ENCODE assay signal across 13 cellular contexts in the genomic region with DNA sequence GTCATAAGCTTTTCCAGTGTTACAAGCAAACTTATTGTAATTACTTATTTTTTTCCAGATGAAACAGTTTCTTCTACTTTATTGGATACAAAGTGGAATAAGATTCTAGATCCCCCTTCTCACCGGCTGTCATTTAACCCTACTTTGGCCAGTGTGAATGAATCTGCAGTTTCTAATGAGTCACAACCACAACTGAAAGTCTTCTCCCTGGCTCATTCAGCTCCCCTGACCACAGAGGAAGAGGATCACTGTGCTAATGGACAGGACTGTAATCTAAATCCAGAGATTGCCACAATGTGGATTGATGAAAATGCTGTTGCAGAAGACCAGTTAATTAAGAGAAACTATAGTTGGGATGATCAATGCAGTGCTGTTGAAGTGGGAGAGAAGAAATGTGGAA.
DNase-seq lines count a peak whose midpoint lies in the region; ATAC-seq, FAIRE-seq and TF ChIP-seq lines count a peak whose summit lies in the region.
"Had no signal": no experiment of that assay in that cellular context is flagged by ENCODE, and none has a peak within 500 bp of the region (broad histone marks: within the 10 kb centered on the region; RNA-seq: fewer than 3 reads in every experiment).

No MANE protein-coding gene starts in this region.

- intact Hi-C loops in aorta (cut with DNase I) = no loop called here
- intact Hi-C loops in activated CD8-positive, alpha-beta T cell treated with anti-CD3 and anti-CD28 coated beads for 36 hours (cut with micrococcal nuclease) = no loop called here

- peaks cover 13% of the 10 kb centered on the region for H3K36me3 ChIP-seq in RWPE2 (ENCODE audit: low read depth)
- H3K36me3 ChIP-seq in aorta (ENCODE audit: control insufficient read depth in 1 of 2, insufficient read depth in 2 of 2, low read length in 1 of 2) = peaks cover 0 to 2% of the 10 kb centered on the region in 2 donors

- no peak overlapping the region for H3K27ac Mint-ChIP-seq in activated CD8-positive, alpha-beta T cell treated with anti-CD3 and anti-CD28 coated beads for 36 hours
- H3K27ac Mint-ChIP-seq: activated naive CD8-positive, alpha-beta T cell treated with anti-CD3 and anti-CD28 coated beads, Interleukin-2, amount 50 U/mL, for 24 hours; immature natural killer cell; nephron had no signal

- H3K36me3 Mint-ChIP-seq in activated CD8-positive, alpha-beta T cell treated with anti-CD3 and anti-CD28 coated beads for 36 hours (ENCODE audit: low read depth) = no peaks in the 10 kb centered on the region

- ATAC-seq in RWPE2 (ENCODE audit: low read depth) (peak; percentile 61), aorta (ENCODE audit: low FRiP score) (no peak), GM21723 (IDR thresholded peaks at IDR 0.05; ENCODE audit: unreplicated experiment) (no peak)
- ATAC-seq in activated CD8-positive, alpha-beta T cell treated with anti-CD3 and anti-CD28 coated beads for 36 hours = no peak
- ATAC-seq: activated naive CD8-positive, alpha-beta T cell treated with anti-CD3 and anti-CD28 coated beads, Interleukin-2, amount 50 U/mL, for 24 hours had no signal

- peaks cover 7% of the 10 kb centered on the region for H3K4me1 Mint-ChIP-seq in activated CD8-positive, alpha-beta T cell treated with anti-CD3 and anti-CD28 coated beads for 36 hours (ENCODE audit: low read depth)
- H3K4me1 Mint-ChIP-seq: nephron had no signal

- FAIRE-seq in urothelium cell line (lab: Jason Lieb, UNC) = no peak

- H3K9me3 ChIP-seq in RWPE2 (ENCODE audit: severe bottlenecking) = no peaks in the 10 kb centered on the region
- H3K9me3 ChIP-seq in aorta (ENCODE audit: control insufficient read depth, low read length) = no peaks in the 10 kb centered on the region

- H3K27ac ChIP-seq in RWPE2 (ENCODE audit: poor library complexity, severe bottlenecking) (no peak overlapping the region), aorta (ENCODE audit: low read depth in 1 of 2, low read length in 2 of 2) (no peak overlapping the region)
- H3K27ac ChIP-seq: 22Rv1 had no signal

- H3K4me1 ChIP-seq in RWPE2 (ENCODE audit: insufficient read depth, poor library complexity, severe bottlenecking) = peaks cover 22% of the 10 kb centered on the region
- H3K4me1 ChIP-seq in aorta (ENCODE audit: control insufficient read depth in 1 of 2, insufficient read depth in 2 of 2, low read length in 2 of 2) = peaks cover 0 to 3% of the 10 kb centered on the region in 2 donors

- H3K4me3 ChIP-seq in RWPE2 (ENCODE audit: severe bottlenecking) (no peak overlapping the region), epithelial cell of proximal tubule (ENCODE audit: low read depth, low read length) (no peak overlapping the region), aorta (ENCODE audit: low read length in 2 of 2) (no peak overlapping the region)

- H3K27me3 Mint-ChIP-seq in activated CD8-positive, alpha-beta T cell treated with anti-CD3 and anti-CD28 coated beads for 36 hours = no peaks in the 10 kb centered on the region
- H3K27me3 Mint-ChIP-seq: activated naive CD8-positive, alpha-beta T cell treated with anti-CD3 and anti-CD28 coated beads, Interleukin-2, amount 50 U/mL, for 24 hours had no signal

- H3K9me3 Mint-ChIP-seq in activated CD8-positive, alpha-beta T cell treated with anti-CD3 and anti-CD28 coated beads for 36 hours = no peaks in the 10 kb centered on the region
- H3K9me3 Mint-ChIP-seq: activated naive CD8-positive, alpha-beta T cell treated with anti-CD3 and anti-CD28 coated beads, Interleukin-2, amount 50 U/mL, for 24 hours; immature natural killer cell; nephron had no signal

- H3K27me3 ChIP-seq in RWPE2 (ENCODE audit: insufficient read depth, poor library complexity, severe bottlenecking) (no peaks in the 10 kb centered on the region), aorta (ENCODE audit: control insufficient read depth in 1 of 2, insufficient read depth in 2 of 2, low read length in 1 of 2) (no peaks in the 10 kb centered on the region)

- DNase-seq in SIG-M5 treated with dmso at 0.1 percent for 504 hours (lab: John Stamatoyannopoulos, UW; ENCODE audit: unreplicated experiment) (peak; percentile 17), SIG-M5 (lab: John Stamatoyannopoulos, UW) (no peak), RWPE2 (ENCODE audit: low spot score) (no peak), epithelial cell of proximal tubule (ENCODE audit: low read depth) (peak; percentile 13), urothelium cell line (ENCODE audit: low spot score) (peak; percentile 12), aorta (no peak)
- no peak for DNase-seq in activated CD8-positive, alpha-beta T cell treated with anti-CD3 and anti-CD28 coated beads for 36 hours
- DNase-seq: activated naive CD8-positive, alpha-beta T cell treated with anti-CD3 and anti-CD28 coated beads, Interleukin-2, amount 50 U/mL, for 24 hours; immature natural killer cell; NCI-H526 had no signal

- 75 to 76% methylated on average over 1 of the region's 1 CpG for WGBS in aorta, 2 donors

- POLR2A ChIA-PET in activated CD8-positive, alpha-beta T cell treated with anti-CD3 and anti-CD28 coated beads for 36 hours (lab: Charles Lee) = no interaction called here

- TF ChIP-seq CTCF in RWPE2 (IDR thresholded peaks at IDR 0.05; ENCODE audit: poor library complexity, severe bottlenecking) (no peak), epithelial cell of proximal tubule (conservative IDR thresholded peaks at IDR 0.05; ENCODE audit: low read depth, low read length) (no peak)
- no peak for TF ChIP-seq CTCF in activated CD8-positive, alpha-beta T cell treated with anti-CD3 and anti-CD28 coated beads for 36 hours (IDR thresholded peaks at IDR 0.05)

- H3K4me3 Mint-ChIP-seq in activated CD8-positive, alpha-beta T cell treated with anti-CD3 and anti-CD28 coated beads for 36 hours = no peak overlapping the region
- H3K4me3 Mint-ChIP-seq: activated naive CD8-positive, alpha-beta T cell treated with anti-CD3 and anti-CD28 coated beads, Interleukin-2, amount 50 U/mL, for 24 hours; immature natural killer cell; nephron had no signal

- CTCF ChIA-PET in activated CD8-positive, alpha-beta T cell treated with anti-CD3 and anti-CD28 coated beads for 36 hours (lab: Charles Lee) = no interaction called here

Comparison
In these comparisons a context has a peak if more than half of its experiments do, and no peak if none do; other contexts are left out.
1. DNase-seq: peak in SIG-M5 treated with dmso at 0.1 percent for 504 hours (single experiment), epithelial cell of proximal tubule (single experiment) and urothelium cell line (single experiment); none in SIG-M5 (single experiment), RWPE2 (single experiment), aorta (0 of 2) and activated CD8-positive, alpha-beta T cell treated with anti-CD3 and anti-CD28 coated beads for 36 hours (single experiment).